In genomic region chr18:3261035-3261392, GRCh38 we compare ENCODE assay signal across 8 cellular contexts. TPM values are rescaled to one million over a fixed set of nuclear protein-coding genes. Genes with fewer than 3 reads are reported as not detected.
DNase-seq lines count a peak whose midpoint lies in the region; ATAC-seq and TF ChIP-seq lines count a peak whose summit lies in the region.

No MANE protein-coding gene starts in this region.

- peak; percentile 1 for ATAC-seq in T-helper 17 cell
- no peak for ATAC-seq in gastroesophageal sphincter
- ATAC-seq in GM19328 (IDR thresholded peaks at IDR 0.05; ENCODE audit: unreplicated experiment): no peak
- no peak for ATAC-seq in HG02588 (IDR thresholded peaks at IDR 0.05; ENCODE audit: unreplicated experiment)
- no peak for ATAC-seq in GM18861 (IDR thresholded peaks at IDR 0.05; ENCODE audit: unreplicated experiment)

- H3K36me3 ChIP-seq in H7 (replicated peaks; ENCODE audit: control insufficient read depth, insufficient read depth, low read length): peaks cover 6% of the 10 kb centered on the region
- H3K36me3 ChIP-seq in gastroesophageal sphincter: peaks cover 4 to 28% of the 10 kb centered on the region in 2 donors
- H3K36me3 ChIP-seq in skeletal muscle satellite cell (ENCODE audit: insufficient read depth, low read length): peaks cover 34% of the 10 kb centered on the region

- H3K27ac ChIP-seq in gastroesophageal sphincter: peak overlapping the region; percentile 93 to 97 (median 94)

- H3K4me1 Mint-ChIP-seq in T-helper 17 cell: peaks cover 70% of the 10 kb centered on the region

- H3K27me3 Mint-ChIP-seq in T-helper 17 cell: no peaks in the 10 kb centered on the region

- TF ChIP-seq CTCF in gastroesophageal sphincter (IDR thresholded peaks at IDR 0.05): no peak

- peak overlapping the region; percentile 99 for H3K27ac Mint-ChIP-seq in T-helper 17 cell

- peak overlapping the region; percentile 100 for H3K4me3 Mint-ChIP-seq in T-helper 17 cell

- peak overlapping the region; percentile 82 for H3K4me3 ChIP-seq in H7 (ENCODE audit: insufficient read depth, low read depth, low read length)
- peak overlapping the region; percentile 88 to 92 for H3K4me3 ChIP-seq in gastroesophageal sphincter
- H3K4me3 ChIP-seq in skeletal muscle satellite cell (ENCODE audit: low read length): peak overlapping the region; percentile 90

- H3K27me3 ChIP-seq in H7 (ENCODE audit: control insufficient read depth, insufficient read depth, low read length) (no peaks in the 10 kb centered on the region), gastroesophageal sphincter (no peaks in the 10 kb centered on the region), skeletal muscle satellite cell (ENCODE audit: control insufficient read depth, insufficient read depth, low read length) (no peaks in the 10 kb centered on the region)

- 16% methylated on average over 5 of the region's 5 CpGs for WGBS in gastroesophageal sphincter (ENCODE audit: low coverage in 1 of 2), 2 donors

- H3K9me3 ChIP-seq in T-helper 17 cell (ENCODE audit: control insufficient read depth, low read length, poor library complexity, severe bottlenecking) (no peaks in the 10 kb centered on the region), gastroesophageal sphincter (no peaks in the 10 kb centered on the region), skeletal muscle satellite cell (replicated peaks; ENCODE audit: low read length) (no peaks in the 10 kb centered on the region)

- no peak for TF ChIP-seq EP300 in gastroesophageal sphincter (IDR thresholded peaks at IDR 0.05)

- H3K4me1 ChIP-seq in gastroesophageal sphincter: peaks cover 26 to 62% (median 33%) of the 10 kb centered on the region in 3 donors
- H3K4me1 ChIP-seq in skeletal muscle satellite cell (ENCODE audit: control insufficient read depth, insufficient read depth, low read length): peaks cover 50% of the 10 kb centered on the region

- peak overlapping the region; percentile 83 for H3K4me2 ChIP-seq in skeletal muscle satellite cell (ENCODE audit: low read length)

- H3K36me3 Mint-ChIP-seq in T-helper 17 cell (ENCODE audit: low read depth): peaks cover 13% of the 10 kb centered on the region

- DNase-seq in H7 (no peak), T-helper 17 cell (no peak)
- DNase-seq in stimulated activated CD8-positive, alpha-beta memory T cell treated with anti-CD3 and anti-CD28 coated beads, Interleukin-4, amount 100 ng/mL, for 48 hours: no peak

- no peak for TF ChIP-seq POLR2A in gastroesophageal sphincter (IDR thresholded peaks at IDR 0.05)

- H3K9ac ChIP-seq in skeletal muscle satellite cell (ENCODE audit: low read depth, low read length): peak overlapping the region; percentile 98

RNA-seq across cellular contexts. Expression of gene MYL12B, which starts 0.9 kb away (rescaled TPM):
- total RNA-seq in H7 (2014; rRNA removed; shearing (Covaris generic)): 201 and 216 TPM in 2 replicates
- total RNA-seq in T-helper 17 cell (100 to 1,000 TPM; 172 to 178 TPM), gastroesophageal sphincter (100 to 1,000 TPM; 148 to 354 (median 233) TPM)
- total RNA-seq in skeletal muscle satellite cell (2012; rRNA removed): 294 and 299 TPM in 2 replicates

RNA-seq across cellular contexts. Expression of gene MYL12A, which starts 13.4 kb away (rescaled TPM):
- total RNA-seq in H7 (2014; rRNA removed; shearing (Covaris generic)): 462 and 507 TPM in 2 replicates
- total RNA-seq in T-helper 17 cell: 100 to 1,000 TPM; 480 to 500 TPM
- 100 to 1,000 TPM; 193 to 582 (median 307) TPM for total RNA-seq in gastroesophageal sphincter
- total RNA-seq in skeletal muscle satellite cell (2012; rRNA removed): 426 and 583 TPM in 2 replicates

RNA-seq across cellular contexts. Expression of gene MYOM1, which starts 41.2 kb away (rescaled TPM):
- 0.14 and 0.55 TPM in 2 replicates for total RNA-seq in H7 (2014; rRNA removed; shearing (Covaris generic))
- 1 to 10 TPM in 1 of 2 donors, under 1 TPM in 1; 0.92 to 3.2 TPM for total RNA-seq in T-helper 17 cell
- total RNA-seq in gastroesophageal sphincter: 10 to 100 TPM; 14.8 to 37.6 (median 24.6) TPM
- total RNA-seq in skeletal muscle satellite cell (2012; rRNA removed): 0.51 and 0.87 TPM in 2 replicates
